1 cellular context compared by ENCODE assay signal in genomic region chr14:101767618-101768362, GRCh38.
TF ChIP-seq lines count a peak whose summit lies in the region.

No MANE protein-coding gene starts in this region.

TF ChIP-seq in K562, 482 proteins besides CTCF, POLR2A, EP300 and RAD21 (continues in another document):
- TF ChIP-seq U2AF2 (optimal IDR thresholded peaks at IDR 0.05; ENCODE audit: low read depth, low read length) (no peak), MXD1 (CRISPR knock-in tag; IDR thresholded peaks at IDR 0.05; ENCODE audit: borderline replicate concordance, poor library complexity, severe bottlenecking) (no peak), ELF4 (CRISPR knock-in tag; IDR thresholded peaks at IDR 0.05) (no peak), RFX7 (CRISPR knock-in tag; IDR thresholded peaks at IDR 0.05) (no peak), TGIF2 (CRISPR knock-in tag; IDR thresholded peaks at IDR 0.05) (no peak), ESRRB (CRISPR knock-in tag; IDR thresholded peaks at IDR 0.05; ENCODE audit: borderline replicate concordance) (no peak), MCM7 (IDR thresholded peaks at IDR 0.05) (no peak), ZKSCAN3 (CRISPR knock-in tag; IDR thresholded peaks at IDR 0.05) (no peak), NFIC (IDR thresholded peaks at IDR 0.05) (no peak), ZNF431 (CRISPR knock-in tag; IDR thresholded peaks at IDR 0.05) (no peak), NR2C2 (CRISPR knock-in tag; IDR thresholded peaks at IDR 0.05) (no peak), NR2C2 (tag; IDR thresholded peaks at IDR 0.05) (no peak), HINFP (tag; conservative IDR thresholded peaks at IDR 0.05; ENCODE audit: low read depth) (no peak), THAP7 (CRISPR knock-in tag; IDR thresholded peaks at IDR 0.05) (no peak), NR3C1 (CRISPR knock-in tag; IDR thresholded peaks at IDR 0.05) (no peak), POLR2AphosphoS5 (IDR thresholded peaks at IDR 0.05; ENCODE audit: control insufficient read depth, insufficient read depth, low read depth, low read length) (peak; percentile 8; the same call in 1 of the 2 replicates), ZC3H11A (IDR thresholded peaks at IDR 0.05; ENCODE audit: low read depth, low read length) (no peak), ZNF507 (tag; conservative IDR thresholded peaks at IDR 0.05) (no peak), ZBTB43 (CRISPR knock-in tag; IDR thresholded peaks at IDR 0.05) (no peak), HDAC8 (tag; IDR thresholded peaks at IDR 0.05) (no peak), ZNF316 (IDR thresholded peaks at IDR 0.05) (no peak), RBM15 (IDR thresholded peaks at IDR 0.05; ENCODE audit: insufficient read depth, low read length) (no peak), DDX20 (tag; IDR thresholded peaks at IDR 0.05; ENCODE audit: low read depth) (no peak), ZNF79 (CRISPR knock-in tag; IDR thresholded peaks at IDR 0.05; ENCODE audit: low read depth) (no peak), RBBP5 (IDR thresholded peaks at IDR 0.05; ENCODE audit: borderline replicate concordance, insufficient read depth, low read length, poor library complexity, severe bottlenecking) (no peak), OTX1 (CRISPR knock-in tag; IDR thresholded peaks at IDR 0.05) (peak; percentile 77; the same call in 1 of the 2 replicates), POLR2G (IDR thresholded peaks at IDR 0.05; ENCODE audit: low read depth, low read length) (peak; percentile 19; the same call in 1 of the 2 replicates), JUN (IDR thresholded peaks at IDR 0.05; ENCODE audit: borderline replicate concordance, low read depth, low read length) (no peak), JUN (CRISPR knock-in tag; IDR thresholded peaks at IDR 0.05; ENCODE audit: borderline replicate concordance) (no peak), HNRNPK (IDR thresholded peaks at IDR 0.05; ENCODE audit: low read depth, low read length, poor library complexity, severe bottlenecking) (no peak), GABPB1 (CRISPR knock-in tag; IDR thresholded peaks at IDR 0.05) (no peak), KLF10 (CRISPR knock-in tag; IDR thresholded peaks at IDR 0.05) (peak; percentile 15; the same call in 1 of the 2 replicates), ZNF311 (CRISPR knock-in tag; IDR thresholded peaks at IDR 0.05) (no peak), NCOA4 (IDR thresholded peaks at IDR 0.05; ENCODE audit: partially characterized antibody) (no peak), NELFE (IDR thresholded peaks at IDR 0.05; ENCODE audit: insufficient read depth, insufficient read length) (no peak), MEIS2 (IDR thresholded peaks at IDR 0.05; ENCODE audit: partially characterized antibody) (no peak), NUFIP1 (IDR thresholded peaks at IDR 0.05; ENCODE audit: partially characterized antibody) (no peak), SETDB1 (IDR thresholded peaks at IDR 0.05; ENCODE audit: low read length) (no peak), EGR1 (conservative IDR thresholded peaks at IDR 0.05) (no peak), PPARD (CRISPR knock-in tag; IDR thresholded peaks at IDR 0.05) (no peak), SRSF7 (optimal IDR thresholded peaks at IDR 0.05; ENCODE audit: low read depth, low read length) (no peak), ATF7 (IDR thresholded peaks at IDR 0.05) (no peak), AFF4 (CRISPR knock-in tag; IDR thresholded peaks at IDR 0.05) (no peak), BCOR (IDR thresholded peaks at IDR 0.05) (no peak), KHSRP (IDR thresholded peaks at IDR 0.05) (no peak), SP1 (CRISPR knock-in tag; IDR thresholded peaks at IDR 0.05) (no peak), HES1 (IDR thresholded peaks at IDR 0.05; ENCODE audit: low read depth) (no peak), ZBTB17 (CRISPR knock-in tag; IDR thresholded peaks at IDR 0.05) (0 out of 2 replicates have a peak, but pooled peaks have one; percentile 14), ZNF124 (CRISPR knock-in tag; IDR thresholded peaks at IDR 0.05) (no peak), NFE2 (IDR thresholded peaks at IDR 0.05; ENCODE audit: low read depth) (no peak), CREM (IDR thresholded peaks at IDR 0.05; ENCODE audit: low read depth) (no peak), BACH1 (tag; IDR thresholded peaks at IDR 0.05) (no peak), RBM39 (optimal IDR thresholded peaks at IDR 0.05; ENCODE audit: low read depth, low read length) (no peak), BRD4 (IDR thresholded peaks at IDR 0.05) (no peak), RCOR1 (IDR thresholded peaks at IDR 0.05; ENCODE audit: borderline replicate concordance in 1 of 2, low read depth in 2 of 2, low read length in 2 of 2) (no peak), CREB3 (tag; conservative IDR thresholded peaks at IDR 0.05; ENCODE audit: low read depth) (no peak), EHMT2 (IDR thresholded peaks at IDR 0.05) (no peak), ZSCAN29 (IDR thresholded peaks at IDR 0.05) (no peak), POLR2B (IDR thresholded peaks at IDR 0.05; ENCODE audit: low read depth, partially characterized antibody) (peak; percentile 63), ZNF830 (CRISPR knock-in tag; IDR thresholded peaks at IDR 0.05) (no peak), PURB (CRISPR knock-in tag; IDR thresholded peaks at IDR 0.05; ENCODE audit: low read depth) (no peak), SIN3A (IDR thresholded peaks at IDR 0.05; ENCODE audit: borderline replicate concordance in 2 of 2, control insufficient read depth in 1 of 2, low read depth in 2 of 2, low read length in 2 of 2) (peak in 1 of 2 experiments; percentile 41; a peak in 1 of 4 replicates), MTF1 (CRISPR knock-in tag; IDR thresholded peaks at IDR 0.05; ENCODE audit: borderline replicate concordance) (no peak), PTBP1 (IDR thresholded peaks at IDR 0.05; ENCODE audit: low read depth, low read length) (no peak), CCNT2 (IDR thresholded peaks at IDR 0.05; ENCODE audit: borderline replicate concordance, extremely low read depth, insufficient read length, low read depth, low read length) (peak; percentile 31), TRIM25 (IDR thresholded peaks at IDR 0.05; ENCODE audit: borderline replicate concordance) (no peak), PML (IDR thresholded peaks at IDR 0.05; ENCODE audit: low read length) (peak; percentile 59; the same call in 1 of the 2 replicates), TSHZ1 (CRISPR knock-in tag; IDR thresholded peaks at IDR 0.05) (no peak), ZNF75A (CRISPR knock-in tag; IDR thresholded peaks at IDR 0.05) (no peak), ARID1B (IDR thresholded peaks at IDR 0.05) (no peak)
